Comparison of ENCODE assay signal across 9 cellular contexts in genomic region chr19:2268480-2268830, GRCh38. TPM values are rescaled to one million over a fixed set of nuclear protein-coding genes. Genes with fewer than 3 reads are reported as not detected.
DNase-seq lines count a peak whose midpoint lies in the region; TF ChIP-seq lines count a peak whose summit lies in the region.
"Had no signal": no experiment of that assay in that cellular context is flagged by ENCODE, and none has a peak within 500 bp of the region (broad histone marks: within the 10 kb centered on the region; RNA-seq: fewer than 3 reads in every experiment).

No MANE protein-coding gene starts in this region.

- peak overlapping the region; percentile 90 for H3K4me3 Mint-ChIP-seq in type B pancreatic cell

- intact Hi-C loops in ascending aorta (cut with DNase I), result loop anchor here (5.0 kb wide), 2 partner anchors 101 to 369 kb away; no protein-coding TSS in a partner anchor

- peaks cover 5% of the 10 kb centered on the region for H3K4me1 ChIP-seq in cardiac muscle cell (ENCODE audit: low read depth)
- H3K4me1 ChIP-seq in right atrium auricular region, result peaks cover 0 to 41% of the 10 kb centered on the region in 2 donors
- peaks cover 16 to 35% of the 10 kb centered on the region in 2 donors for H3K4me1 ChIP-seq in ascending aorta
- H3K4me1 ChIP-seq in mesodermal cell (ENCODE audit: control insufficient read depth, insufficient read depth, low read length, poor library complexity, severe bottlenecking), result peaks cover 15% of the 10 kb centered on the region

- WGBS in mesodermal cell (ENCODE audit: insufficient coverage in 2 of 2), 2 experiments, result 79% methylated on average over 3 of the region's 4 CpGs

- H3K27me3 Mint-ChIP-seq in type B pancreatic cell, result no peaks in the 10 kb centered on the region

- H3K27me3 ChIP-seq in cardiac muscle cell (no peaks in the 10 kb centered on the region), right atrium auricular region (no peaks in the 10 kb centered on the region), ascending aorta (no peaks in the 10 kb centered on the region)

- H3K4me3 ChIP-seq in cardiac muscle cell (peak overlapping the region; percentile 96), right atrium auricular region (peak overlapping the region in 1 of 2 donors; percentile 100), ascending aorta (peak overlapping the region; percentile 95 to 96), mesodermal cell (ENCODE audit: extremely low read depth, insufficient read depth, low read length, poor library complexity, severe bottlenecking) (peak overlapping the region; percentile 100)

- H3K9me3 Mint-ChIP-seq in type B pancreatic cell, result no peaks in the 10 kb centered on the region

- no peak overlapping the region for H3K27ac ChIP-seq in cardiac muscle cell
- H3K27ac ChIP-seq in right atrium auricular region, result no peak overlapping the region
- peak overlapping the region in 1 of 2 donors; percentile 99 for H3K27ac ChIP-seq in ascending aorta
- no peak overlapping the region for H3K27ac ChIP-seq in mesodermal cell (ENCODE audit: low read depth, low read length, severe bottlenecking)

- peaks cover 12% of the 10 kb centered on the region for H3K4me1 Mint-ChIP-seq in type B pancreatic cell (ENCODE audit: unreplicated experiment)

- peak overlapping the region; percentile 84 for H3K27ac Mint-ChIP-seq in type B pancreatic cell

- H3K36me3 ChIP-seq in cardiac muscle cell (peaks cover 7% of the 10 kb centered on the region), right atrium auricular region (peaks cover 30% of the 10 kb centered on the region), ascending aorta (peaks cover 19 to 20% of the 10 kb centered on the region in 2 donors), mesodermal cell (ENCODE audit: control insufficient read depth, insufficient read depth, low read length) (peaks cover 28% of the 10 kb centered on the region)

- TF ChIP-seq CTCF in cardiac muscle cell (IDR thresholded peaks at IDR 0.05; ENCODE audit: low read depth, low read length) (no peak), right atrium auricular region (IDR thresholded peaks at IDR 0.05) (no peak), ascending aorta (IDR thresholded peaks at IDR 0.05) (no peak), type B pancreatic cell (conservative IDR thresholded peaks at IDR 0.05) (no peak)

- DNase-seq in cardiac muscle cell (ENCODE audit: low read depth in 1 of 2, low spot score in 1 of 2) (no peak), right atrium auricular region (ENCODE audit: low spot score) (no peak), ascending aorta (ENCODE audit: low spot score in 2 of 2) (no peak), type B pancreatic cell (ENCODE audit: extremely low spot score, unreplicated experiment) (no peak), UCSD-AML1 (lab: John Stamatoyannopoulos, UW; ENCODE audit: unreplicated experiment) (no peak), SKM-1 treated with dmso at 0.1 percent for 144 hours (lab: John Stamatoyannopoulos, UW; ENCODE audit: unreplicated experiment) (no peak), medulla oblongata (ENCODE audit: extremely low spot score) (no peak)

- H3K9me3 ChIP-seq in cardiac muscle cell (ENCODE audit: low read depth) (no peaks in the 10 kb centered on the region), right atrium auricular region (no peaks in the 10 kb centered on the region), ascending aorta (no peaks in the 10 kb centered on the region), mesodermal cell (ENCODE audit: control insufficient read depth, low read length) (no peaks in the 10 kb centered on the region)

- peaks cover 5% of the 10 kb centered on the region for H3K36me3 Mint-ChIP-seq in type B pancreatic cell

RNA-seq across cellular contexts. Expression of gene JSRP1, which starts 12.2 kb away (rescaled TPM):
- total RNA-seq in cardiac muscle cell (1.9 and 5.4 TPM in 2 replicates), right atrium auricular region (under 1 TPM in 1 of 2 donors, not detected in 1; 0.39 TPM), ascending aorta (not detected), type B pancreatic cell (ENCODE audit: low replicate concordance) (0.72 TPM in 1 of 2 replicates, not detected in the other)
- 0.79 and 4.2 TPM in 2 replicates for polyA plus RNA-seq in cardiac muscle cell
- polyA plus RNA-seq in mesodermal cell (2013, experiment 1 of 2), result not detected
- polyA plus RNA-seq in mesodermal cell (2013, experiment 2 of 2), result not detected
- total RNA-seq: T-helper 1 cell treated with Interleukin-12 subunit alpha and Interleukin-12 subunit beta and Interleukin-4 antibody, amounts not matched to agents 30 ng/mL and 1 ng/mL, for 36 hours had no signal

RNA-seq across cellular contexts. Expression of gene PEAK3, which starts 13.5 kb away (rescaled TPM):
- 0.48 TPM in 1 of 2 replicates, not detected in the other for total RNA-seq in cardiac muscle cell
- polyA plus RNA-seq in cardiac muscle cell, result 0.06 and 0.51 TPM in 2 replicates
- total RNA-seq in right atrium auricular region, result 1 to 10 TPM; 1.5 to 1.9 TPM
- total RNA-seq in ascending aorta, result 4.7 TPM
- not detected for polyA plus RNA-seq in mesodermal cell (2013, experiment 1 of 2)
- not detected for polyA plus RNA-seq in mesodermal cell (2013, experiment 2 of 2)
- total RNA-seq in type B pancreatic cell (ENCODE audit: low replicate concordance), result 0.10 TPM in 1 of 2 replicates, not detected in the other

RNA-seq across cellular contexts. Expression of gene AMH, which starts 19.3 kb away (rescaled TPM):
- total RNA-seq in cardiac muscle cell (24.1 and 45.6 TPM in 2 replicates), right atrium auricular region (under 1 TPM in 1 of 2 donors, not detected in 1; 0.98 TPM), ascending aorta (not detected), type B pancreatic cell (ENCODE audit: low replicate concordance) (13.8 and 49.5 TPM in 2 replicates)
- 23.2 and 71.4 TPM in 2 replicates for polyA plus RNA-seq in cardiac muscle cell
- 3.2 TPM for polyA plus RNA-seq in mesodermal cell (2013, experiment 1 of 2)
- 1.8 TPM for polyA plus RNA-seq in mesodermal cell (2013, experiment 2 of 2)

RNA-seq across cellular contexts. Expression of gene SF3A2, which starts 31.8 kb away (rescaled TPM):
- total RNA-seq in cardiac muscle cell (60.6 and 66.9 TPM in 2 replicates), right atrium auricular region (10 to 100 TPM; 17.3 to 30.4 TPM), ascending aorta (21.3 TPM), type B pancreatic cell (ENCODE audit: low replicate concordance) (95.5 and 129 TPM in 2 replicates)
- polyA plus RNA-seq in cardiac muscle cell, result 110 and 111 TPM in 2 replicates
- 115 TPM for polyA plus RNA-seq in mesodermal cell (2013, experiment 1 of 2)
- polyA plus RNA-seq in mesodermal cell (2013, experiment 2 of 2), result 92.3 TPM

RNA-seq across cellular contexts. Expression of gene PLEKHJ1, which starts 32.3 kb away (rescaled TPM):
- total RNA-seq in cardiac muscle cell (255 and 361 TPM in 2 replicates), right atrium auricular region (10 to 100 TPM; 44.1 to 53.0 TPM), ascending aorta (23.9 TPM), type B pancreatic cell (ENCODE audit: low replicate concordance) (107 and 131 TPM in 2 replicates)
- polyA plus RNA-seq in cardiac muscle cell, result 297 and 342 TPM in 2 replicates
- polyA plus RNA-seq in mesodermal cell (2013, experiment 1 of 2), result 74.4 TPM
- polyA plus RNA-seq in mesodermal cell (2013, experiment 2 of 2), result 68.4 TPM
